24 cellular contexts compared by ENCODE assay signal in the genomic region with DNA sequence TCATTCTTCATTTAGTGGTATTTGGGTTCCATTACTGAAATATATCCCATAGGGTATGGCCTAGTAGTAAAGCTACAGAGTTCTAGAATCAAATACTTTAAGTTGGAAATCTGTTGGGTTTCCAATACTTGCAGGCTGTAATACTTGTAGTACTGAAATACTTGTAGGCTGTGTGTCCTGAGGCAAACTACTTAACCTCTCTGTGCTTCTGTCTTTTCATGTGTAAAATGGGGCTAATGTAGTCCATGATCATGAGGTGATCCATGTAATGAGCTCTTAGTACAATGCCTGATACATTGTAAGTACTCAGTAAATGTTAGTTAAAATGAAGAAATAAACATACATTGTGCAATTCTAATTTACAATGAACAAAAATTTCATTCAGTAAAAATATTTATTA.
"Had no signal": no experiment of that assay in that cellular context is flagged by ENCODE, and none has a peak within 500 bp of the region (broad histone marks: within the 10 kb centered on the region; RNA-seq: fewer than 3 reads in every experiment).

No MANE protein-coding gene starts in this region.

- H3K9me3 ChIP-seq: heart right ventricle, left ventricle myocardium inferior, ovary, right atrium auricular region, stomach, testis, tibial artery, upper lobe of right lung had no signal

- ATAC-seq: natural killer cell; sciatic nerve; stimulated activated naive B cell treated with anti-CD40 and anti-IgM and Interleukin-4, amounts not matched to agents 10 μg/mL and 1 μg/mL and 100 μg/mL, for 72 hours; stimulated activated naive CD8-positive, alpha-beta T cell treated with anti-CD3 and anti-CD28 coated beads, Interleukin-15, Interleukin-2, amounts not matched to agents 100 U/mL and 50 U/mL, for 24 hours; upper lobe of right lung had no signal

- H3K36me3 ChIP-seq: heart right ventricle, left ventricle myocardium inferior, ovary, right atrium auricular region, stomach, tibial artery, upper lobe of right lung had no signal

- H3K79me2 ChIP-seq: hepatocyte had no signal

- H3K27ac ChIP-seq: hepatocyte, ovary, testis, tibial artery, upper lobe of right lung had no signal

- H3K27me3 ChIP-seq: heart right ventricle, hepatocyte, ovary, right atrium auricular region, stomach, testis, tibial artery, upper lobe of right lung had no signal

- DNase-seq: heart right ventricle; kidney; left ventricle myocardium inferior; mesendoderm; naive B cell; natural killer cell; ovary; stimulated activated CD4-positive, alpha-beta T cell treated with anti-CD3 and anti-CD28 coated beads, Interleukin-12 subunit alpha, Interleukin-12 subunit beta, amount 100 ng/mL, for 4 hours; stimulated activated CD4-positive, alpha-beta T cell treated with anti-CD3 and anti-CD28 coated beads, Interleukin-15, amount 100 ng/mL, for 24 hours; stimulated activated CD4-positive, alpha-beta T cell treated with anti-CD3 and anti-CD28 coated beads, Interleukin-2, amount 100 ng/mL, for 24 hours; stimulated activated CD4-positive, alpha-beta T cell treated with anti-CD3 and anti-CD28 coated beads, Interleukin-4, amount 100 ng/mL, for 1 hour; stimulated activated naive B cell treated with anti-CD40 and anti-IgM and Interleukin-4, amounts not matched to agents 10 μg/mL and 1 μg/mL and 100 μg/mL, for 72 hours; stimulated activated naive CD8-positive, alpha-beta T cell treated with anti-CD3 and anti-CD28 coated beads, Interleukin-15, Interleukin-2, amounts not matched to agents 100 U/mL and 50 U/mL, for 24 hours; stomach; testis; tibial artery; trophoblast cell; upper lobe of right lung had no signal

- H3K4me2 ChIP-seq: hepatocyte had no signal

- H2AFZ ChIP-seq: hepatocyte had no signal

- FAIRE-seq: kidney, urothelium cell line had no signal

- H3K4me3 ChIP-seq: heart right ventricle, hepatocyte, left ventricle myocardium inferior, lung, ovary, right atrium auricular region, skin epidermis, stomach, testis, tibial artery, upper lobe of right lung had no signal

- H3K4me1 ChIP-seq: testis had no signal
